11 cellular contexts compared by ENCODE assay signal in genomic region chr13:94480672-94481145, GRCh38. TPM values are rescaled to one million over a fixed set of nuclear protein-coding genes. Genes with fewer than 3 reads are reported as not detected.
A peak's percentile ranks its signal among the peaks of the same experiment; 100 is the strongest.
DNase-seq lines count a peak whose midpoint lies in the region; TF ChIP-seq lines count a peak whose summit lies in the region.
"Had no signal": no experiment of that assay in that cellular context is flagged by ENCODE, and none has a peak within 500 bp of the region (broad histone marks: within the 10 kb centered on the region; RNA-seq: fewer than 3 reads in every experiment).

No MANE protein-coding gene starts in this region.

- H3K4me3 Mint-ChIP-seq in neural progenitor cell = no peak overlapping the region

- H3K36me3 ChIP-seq in mammary epithelial cell (ENCODE audit: insufficient read depth, low read length) (no peaks in the 10 kb centered on the region), neural progenitor cell (no peaks in the 10 kb centered on the region)

- H3F3A ChIP-seq in neural progenitor cell (ENCODE audit: low read depth) = peaks cover 12% of the 10 kb centered on the region

- H3K27me3 Mint-ChIP-seq in neural progenitor cell (ENCODE audit: insufficient read depth, low read depth) = peaks cover 6% of the 10 kb centered on the region

- H3K27ac ChIP-seq in mammary epithelial cell (ENCODE audit: insufficient read depth, low read depth, low read length) (no peak overlapping the region), neural progenitor cell (no peak overlapping the region)
- H3K27ac ChIP-seq: parathyroid adenoma had no signal

- H3K4me1 ChIP-seq in mammary epithelial cell (ENCODE audit: insufficient read depth, low read length) (no peaks in the 10 kb centered on the region), neural progenitor cell (peaks cover 13% of the 10 kb centered on the region)
- H3K4me1 ChIP-seq: parathyroid adenoma had no signal

- CTCF ChIA-PET in mammary epithelial cell (lab: Charles Lee; ENCODE audit: low non-redundant PET) = no interaction called here

- no TSS peak for BruUV-seq in mammary epithelial cell (replicated peaks; lab: Mats Ljungman, UMichigan)

- TF ChIP-seq CTCF in mammary epithelial cell (conservative IDR thresholded peaks at IDR 0.05 in 1 of 2, IDR thresholded peaks at IDR 0.05 in 1 of 2; ENCODE audit: extremely low read depth in 1 of 2, insufficient read depth in 1 of 2, low read depth in 1 of 2, low read length in 2 of 2) (no peak), neural progenitor cell (IDR thresholded peaks at IDR 0.05) (no peak)

- H3K27me3 ChIP-seq in mammary epithelial cell (ENCODE audit: insufficient read depth, low read length) = peaks cover 2% of the 10 kb centered on the region
- no peaks in the 10 kb centered on the region for H3K27me3 ChIP-seq in neural progenitor cell

- H3K4me2 ChIP-seq in mammary epithelial cell (ENCODE audit: insufficient read depth, low read depth, low read length) = no peak overlapping the region
- no peak overlapping the region for H3K4me2 ChIP-seq in neural progenitor cell

- WGBS in mammary epithelial cell (ENCODE audit: low coverage, missing lambda C conversion rate) = 77% methylated on average over 3 of the region's 3 CpGs

- peak overlapping the region; percentile 84 for H3K27ac Mint-ChIP-seq in neural progenitor cell

- H3K9ac ChIP-seq in mammary epithelial cell (ENCODE audit: insufficient read depth, low read length) = no peak overlapping the region
- no peak overlapping the region for H3K9ac ChIP-seq in neural progenitor cell
- H3K9ac ChIP-seq: parathyroid adenoma had no signal

- intact Hi-C loops in mammary epithelial cell (cut with micrococcal nuclease) = no loop called here

- H3K9me3 ChIP-seq in mammary epithelial cell (replicated peaks; ENCODE audit: insufficient read depth, low read length) (no peaks in the 10 kb centered on the region), neural progenitor cell (ENCODE audit: low read depth) (no peaks in the 10 kb centered on the region)

- H2AFZ ChIP-seq in mammary epithelial cell (ENCODE audit: low read depth, low read length) = no peak overlapping the region
- H2AFZ ChIP-seq in neural progenitor cell (replicated peaks) = no peak overlapping the region
- H2AFZ ChIP-seq: parathyroid adenoma had no signal

- dilution Hi-C loops in mammary epithelial cell (cut with HindIII; ENCODE audit: low sequenced_read_pairs) = loop anchor here (5.0 kb wide), 1 partner anchor 57 kb away; no protein-coding TSS in a partner anchor

- H3K4me3 ChIP-seq in mammary epithelial cell (replicated peaks in 1 of 3; ENCODE audit: insufficient read depth in 1 of 3, low read depth in 2 of 3, low read length in 3 of 3) (no peak overlapping the region), neural progenitor cell (no peak overlapping the region)

- no peaks in the 10 kb centered on the region for H4K20me1 ChIP-seq in mammary epithelial cell (ENCODE audit: insufficient read depth, low read length)
- no peaks in the 10 kb centered on the region for H4K20me1 ChIP-seq in neural progenitor cell (ENCODE audit: low read depth)

- H3K9me3 Mint-ChIP-seq in neural progenitor cell = no peaks in the 10 kb centered on the region

- in situ Hi-C loops in mammary epithelial cell (cut with MboI; ENCODE audit: low sequenced_read_pairs in 2 of 2) = no loop called here

- DNase-seq in GM04503 (ENCODE audit: low read depth) (peak; percentile 27), NCI-H2171 treated with DMSO at 0.1 percent for 48 hours (lab: John Stamatoyannopoulos, UW) (peak; percentile 97), mammary epithelial cell (peak; percentile 6), neural progenitor cell (ENCODE audit: low spot score) (no peak), mesenteric fat pad (ENCODE audit: low spot score) (no peak), RKO (ENCODE audit: low spot score) (no peak)
- no peak for DNase-seq in stimulated activated CD4-positive, alpha-beta T cell treated with anti-CD3 and anti-CD28 coated beads, Interleukin-2, amount 100 ng/mL, for 24 hours
- DNase-seq in activated CD4-positive, CD25-positive, alpha-beta regulatory T cell (lab: John Stamatoyannopoulos, UW) = no peak
- DNase-seq: activated CD8-positive, alpha-beta memory T cell treated with anti-CD3 and anti-CD28 coated beads for 24 hours; NCI-H1105 had no signal

- no peaks in the 10 kb centered on the region for H3K79me2 ChIP-seq in mammary epithelial cell (ENCODE audit: insufficient read depth, low read length)
- no peaks in the 10 kb centered on the region for H3K79me2 ChIP-seq in neural progenitor cell (ENCODE audit: low read depth)
- H3K79me2 ChIP-seq: parathyroid adenoma had no signal

- H3K36me3 Mint-ChIP-seq in neural progenitor cell = no peaks in the 10 kb centered on the region

- H3K4me1 Mint-ChIP-seq in neural progenitor cell = peaks cover 42% of the 10 kb centered on the region

RNA-seq across cellular contexts. Expression of gene DCT, which starts 1.2 kb away (rescaled TPM):
- not detected for total RNA-seq in mammary epithelial cell
- polyA plus RNA-seq in mammary epithelial cell = not detected
- not detected for polyA minus RNA-seq in mammary epithelial cell
- total RNA-seq in neural progenitor cell (ENCODE audit: low replicate concordance) = 0.09 TPM in 1 of 2 replicates, not detected in the other
- 0.26 TPM for total RNA-seq in mesenteric fat pad

Comparison
In these comparisons a context has a peak if more than half of its experiments do, and no peak if none do; other contexts are left out.
1. DNase-seq: peak in GM04503 (single experiment), NCI-H2171 treated with DMSO at 0.1 percent for 48 hours (single experiment) and mammary epithelial cell (single experiment); none in neural progenitor cell (single experiment), stimulated activated CD4-positive, alpha-beta T cell treated with anti-CD3 and anti-CD28 coated beads, Interleukin-2, amount 100 ng/mL, for 24 hours (0 of 2), mesenteric fat pad (single experiment), activated CD4-positive, CD25-positive, alpha-beta regulatory T cell (0 of 4) and RKO (single experiment).